8 cellular contexts compared by ENCODE assay signal in the genomic region with DNA sequence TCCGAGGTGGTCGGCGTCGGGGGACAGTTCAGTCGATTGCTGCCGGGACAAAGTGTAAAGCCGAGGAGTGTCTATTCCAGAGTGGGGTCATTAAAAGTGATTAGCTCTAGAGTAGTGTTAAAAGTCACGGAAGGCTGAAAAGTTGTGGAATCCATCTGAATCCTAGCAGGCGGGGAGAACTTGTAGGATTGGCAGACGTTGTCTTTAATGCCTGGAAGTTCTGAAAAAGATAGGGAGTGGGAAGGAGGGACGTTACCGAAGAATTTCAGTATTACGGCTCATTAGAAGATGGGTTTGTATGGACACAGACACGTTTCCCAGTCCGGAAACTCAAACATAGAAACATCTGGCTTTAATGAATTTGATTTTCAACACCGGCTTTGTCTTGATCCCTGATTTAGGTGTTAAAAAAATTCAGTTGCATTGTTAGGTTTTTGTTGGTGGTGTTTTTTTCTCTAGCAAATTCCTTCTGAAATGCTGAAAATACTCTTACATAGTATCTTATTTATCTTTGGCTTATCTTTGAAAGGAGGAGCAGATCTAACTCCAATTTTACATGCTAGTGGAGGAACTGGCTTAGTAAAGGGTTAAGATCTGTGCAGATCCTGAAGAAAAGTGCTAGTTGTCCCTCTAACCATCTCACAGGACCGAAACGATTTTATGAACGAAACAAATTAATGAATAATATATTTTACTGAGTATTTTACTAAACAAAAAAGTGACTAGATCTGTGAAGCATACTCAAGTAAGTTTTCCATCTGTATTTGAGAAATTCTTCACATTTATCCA. TPM values are rescaled to one million over a fixed set of nuclear protein-coding genes. Genes with fewer than 3 reads are reported as not detected.
A peak's percentile ranks its signal among the peaks of the same experiment; 100 is the strongest.
DNase-seq lines count a peak whose midpoint lies in the region; ATAC-seq and TF ChIP-seq lines count a peak whose summit lies in the region.

No MANE protein-coding gene starts in this region.

- CTCF ChIA-PET in naive thymus-derived CD4-positive, alpha-beta T cell (lab: Charles Lee): interaction anchor here (0.7 kb wide), 1 partner anchor 24 kb away, joined by 3 read pairs; no protein-coding TSS in a partner anchor

- peak overlapping the region; percentile 97 for H3K27ac Mint-ChIP-seq in stimulated activated naive CD8-positive, alpha-beta T cell treated with anti-CD3 and anti-CD28 coated beads, Interleukin-15, Interleukin-2, amounts not matched to agents 100 ng/mL and 50 ng/mL, for 24 hours
- H3K27ac Mint-ChIP-seq in naive thymus-derived CD4-positive, alpha-beta T cell: peak overlapping the region; percentile 86 to 99 (median 97)

- intact Hi-C loops in naive thymus-derived CD4-positive, alpha-beta T cell (cut with micrococcal nuclease): loop anchor here (1.0 to 5.0 kb wide), 4 partner anchors 93 to 1376 kb away; a partner anchor contains a TSS

- H3K27me3 ChIP-seq in SJSA1 (replicated peaks): no peaks in the 10 kb centered on the region
- H3K27me3 ChIP-seq in naive thymus-derived CD4-positive, alpha-beta T cell (ENCODE audit: control insufficient read depth in 2 of 2, insufficient read depth in 2 of 2, low read length in 2 of 2): no peaks in the 10 kb centered on the region

- ATAC-seq in stimulated activated naive CD8-positive, alpha-beta T cell treated with anti-CD3 and anti-CD28 coated beads, Interleukin-15, Interleukin-2, amounts not matched to agents 100 U/mL and 50 U/mL, for 24 hours: no peak
- peak; percentile 0 for ATAC-seq in naive thymus-derived CD4-positive, alpha-beta T cell
- no peak for ATAC-seq in GM18511 (IDR thresholded peaks at IDR 0.05; ENCODE audit: unreplicated experiment)
- ATAC-seq in GM18517 (IDR thresholded peaks at IDR 0.05; ENCODE audit: unreplicated experiment): no peak

- no peaks in the 10 kb centered on the region for H3K9me3 Mint-ChIP-seq in stimulated activated naive CD8-positive, alpha-beta T cell treated with anti-CD3 and anti-CD28 coated beads, Interleukin-15, Interleukin-2, amounts not matched to agents 100 ng/mL and 50 ng/mL, for 24 hours
- no peaks in the 10 kb centered on the region for H3K9me3 Mint-ChIP-seq in naive thymus-derived CD4-positive, alpha-beta T cell

- H3K36me3 ChIP-seq in SJSA1: peaks cover 24% of the 10 kb centered on the region
- peaks cover 0 to 10% (median 0%) of the 10 kb centered on the region in 3 experiments for H3K36me3 ChIP-seq in naive thymus-derived CD4-positive, alpha-beta T cell (ENCODE audit: control insufficient read depth in 2 of 3, insufficient read depth in 3 of 3, low read length in 3 of 3)

- peak overlapping the region; percentile 92 for H3K4me3 ChIP-seq in SJSA1
- H3K4me3 ChIP-seq in epithelial cell of proximal tubule (ENCODE audit: low read depth, low read length): peak overlapping the region; percentile 94
- H3K4me3 ChIP-seq in naive thymus-derived CD4-positive, alpha-beta T cell (ENCODE audit: low read length): peak overlapping the region; percentile 88

- no peaks in the 10 kb centered on the region for H3K9me3 ChIP-seq in SJSA1 (replicated peaks)
- no peaks in the 10 kb centered on the region for H3K9me3 ChIP-seq in naive thymus-derived CD4-positive, alpha-beta T cell (ENCODE audit: control insufficient read depth in 2 of 3, low read length in 3 of 3)

- peaks cover 4% of the 10 kb centered on the region for H3K36me3 Mint-ChIP-seq in stimulated activated naive CD8-positive, alpha-beta T cell treated with anti-CD3 and anti-CD28 coated beads, Interleukin-15, Interleukin-2, amounts not matched to agents 100 ng/mL and 50 ng/mL, for 24 hours (ENCODE audit: low read depth)
- peaks cover 0 to 16% (median 0%) of the 10 kb centered on the region in 5 donors for H3K36me3 Mint-ChIP-seq in naive thymus-derived CD4-positive, alpha-beta T cell

- TF ChIP-seq CTCF in epithelial cell of proximal tubule (conservative IDR thresholded peaks at IDR 0.05; ENCODE audit: low read depth, low read length): no peak

- peaks cover 20% of the 10 kb centered on the region for H3K4me1 ChIP-seq in SJSA1 (replicated peaks)
- peaks cover 26 to 43% of the 10 kb centered on the region in 2 donors for H3K4me1 ChIP-seq in naive thymus-derived CD4-positive, alpha-beta T cell (ENCODE audit: control insufficient read depth in 2 of 2, insufficient read depth in 2 of 2, low read length in 2 of 2)

- peak overlapping the region; percentile 90 for H3K4me3 Mint-ChIP-seq in stimulated activated naive CD8-positive, alpha-beta T cell treated with anti-CD3 and anti-CD28 coated beads, Interleukin-15, Interleukin-2, amounts not matched to agents 100 ng/mL and 50 ng/mL, for 24 hours
- peak overlapping the region; percentile 88 to 100 (median 94) for H3K4me3 Mint-ChIP-seq in naive thymus-derived CD4-positive, alpha-beta T cell

- H3K27me3 Mint-ChIP-seq in stimulated activated naive CD8-positive, alpha-beta T cell treated with anti-CD3 and anti-CD28 coated beads, Interleukin-15, Interleukin-2, amounts not matched to agents 100 ng/mL and 50 ng/mL, for 24 hours: no peaks in the 10 kb centered on the region
- no peaks in the 10 kb centered on the region for H3K27me3 Mint-ChIP-seq in naive thymus-derived CD4-positive, alpha-beta T cell

- peak overlapping the region; percentile 92 for H3K27ac ChIP-seq in SJSA1
- peak overlapping the region; percentile 94 for H3K27ac ChIP-seq in naive thymus-derived CD4-positive, alpha-beta T cell (ENCODE audit: low read depth, low read length)

- H3K4me1 Mint-ChIP-seq in stimulated activated naive CD8-positive, alpha-beta T cell treated with anti-CD3 and anti-CD28 coated beads, Interleukin-15, Interleukin-2, amounts not matched to agents 100 ng/mL and 50 ng/mL, for 24 hours (ENCODE audit: low read depth): peaks cover 59% of the 10 kb centered on the region
- H3K4me1 Mint-ChIP-seq in naive thymus-derived CD4-positive, alpha-beta T cell: peaks cover 32 to 84% (median 69%) of the 10 kb centered on the region in 7 donors

- no peak for DNase-seq in stimulated activated naive CD8-positive, alpha-beta T cell treated with anti-CD3 and anti-CD28 coated beads, Interleukin-15, Interleukin-2, amounts not matched to agents 100 U/mL and 50 U/mL, for 24 hours
- DNase-seq in SJSA1 (ENCODE audit: low read depth in 1 of 2, low spot score in 2 of 2) (no peak), epithelial cell of proximal tubule (ENCODE audit: low read depth) (no peak), occipital lobe (lab: John Stamatoyannopoulos, UW) (no peak)
- no peak for DNase-seq in naive thymus-derived CD4-positive, alpha-beta T cell

- POLR2A ChIA-PET in naive thymus-derived CD4-positive, alpha-beta T cell (lab: Charles Lee): interaction anchor here (0.9 to 2.5 kb wide), 8 partner anchors 8 to 388 kb away, joined by 3 to 22 read pairs (median 5); no protein-coding TSS in a partner anchor

RNA-seq across cellular contexts. Expression of a gene that starts 0.9 kb away (rescaled TPM):
- total RNA-seq in SJSA1 (2014; rRNA removed; shearing (Covaris generic)): 38.5 and 49.2 TPM in 2 replicates
- total RNA-seq in epithelial cell of proximal tubule (14.7 and 15.2 TPM in 2 replicates), occipital lobe (64.7 TPM)
- total RNA-seq in naive thymus-derived CD4-positive, alpha-beta T cell: 10 to 100 TPM; 42.0 to 69.8 (median 59.3) TPM
- 10 to 100 TPM; 30.8 to 36.2 TPM for polyA plus RNA-seq in naive thymus-derived CD4-positive, alpha-beta T cell
